18 cellular contexts compared by ENCODE assay signal in genomic region chr6:36550473-36551000, GRCh38. TPM values are rescaled to one million over a fixed set of nuclear protein-coding genes. Genes with fewer than 3 reads are reported as not detected.
DNase-seq lines count a peak whose midpoint lies in the region; FAIRE-seq and TF ChIP-seq lines count a peak whose summit lies in the region.
"Had no signal": no experiment of that assay in that cellular context is flagged by ENCODE, and none has a peak within 500 bp of the region (broad histone marks: within the 10 kb centered on the region; RNA-seq: fewer than 3 reads in every experiment).

No MANE protein-coding gene starts in this region.

- peak overlapping the region; percentile 89 for H3K4me2 ChIP-seq in BLaER1
- no peak overlapping the region for H3K4me2 ChIP-seq in osteoblast (ENCODE audit: insufficient read depth, low read length)

- H4K20me1 ChIP-seq in BLaER1: peaks cover 7% of the 10 kb centered on the region
- peaks cover 9% of the 10 kb centered on the region for H4K20me1 ChIP-seq in osteoblast (ENCODE audit: insufficient read depth, low read length)

- no peak for FAIRE-seq in GM12891 (lab: Jason Lieb, UNC)
- FAIRE-seq: D721Med, GM18507 had no signal

- H3K9ac ChIP-seq in BLaER1: peak overlapping the region; percentile 67

- DNase-seq in GM12891 (ENCODE audit: insufficient read length, low spot score) (no peak), NCI-H526 treated with DMSO at 0.1 percent for 48 hours (lab: John Stamatoyannopoulos, UW) (peak; percentile 91), left kidney (ENCODE audit: low read depth, low spot score) (peak; percentile 15), COR-L47 (lab: John Stamatoyannopoulos, UW) (no peak), osteoblast (ENCODE audit: insufficient read length, low spot score, missing footprints) (no peak)
- DNase-seq in activated CD4-positive, alpha-beta T cell treated with anti-CD3 and anti-CD28 coated beads, Interleukin-2, amount 50 U/mL, for 4 hours: no peak
- DNase-seq: CD8-positive, alpha-beta T cell; DMS79; KG1; NCI-H187 treated with DMSO at 0.1 percent for 48 hours; NCI-H2171; NCI-H446; NCI-H82 had no signal

- no peaks in the 10 kb centered on the region for H3K36me3 ChIP-seq in BLaER1
- no peaks in the 10 kb centered on the region for H3K36me3 ChIP-seq in osteoblast (ENCODE audit: insufficient read depth, low read length)
- H3K36me3 ChIP-seq: Peyer's patch had no signal

- H3K4me3 ChIP-seq in BLaER1 (peak overlapping the region; percentile 52), osteoblast (ENCODE audit: insufficient read depth, low read length) (no peak overlapping the region)
- H3K4me3 ChIP-seq: Peyer's patch, SK-N-MC had no signal

- H3K79me2 ChIP-seq in osteoblast (ENCODE audit: insufficient read depth, low read length): peaks cover 21% of the 10 kb centered on the region

- H3K4me1 ChIP-seq in BLaER1 (peaks cover 81% of the 10 kb centered on the region), osteoblast (ENCODE audit: insufficient read depth, low read length) (peaks cover 20% of the 10 kb centered on the region)

- H3K27me3 ChIP-seq in BLaER1 (no peaks in the 10 kb centered on the region), osteoblast (ENCODE audit: insufficient read depth, low read length) (no peaks in the 10 kb centered on the region)
- H3K27me3 ChIP-seq: Peyer's patch had no signal

- TF ChIP-seq CTCF in osteoblast (IDR thresholded peaks at IDR 0.05; ENCODE audit: extremely low read depth, low read depth, low read length): no peak

- TF ChIP-seq POLR2A in GM12891 (IDR thresholded peaks at IDR 0.05; ENCODE audit: low read depth, low read length): no peak

- peak overlapping the region; percentile 98 for H3K27ac ChIP-seq in BLaER1
- no peak overlapping the region for H3K27ac ChIP-seq in osteoblast (ENCODE audit: low read depth, low read length)
- H3K27ac ChIP-seq: Peyer's patch, SK-N-MC had no signal

- H3K9me3 ChIP-seq in BLaER1 (no peaks in the 10 kb centered on the region), osteoblast (ENCODE audit: low read depth, low read length) (no peaks in the 10 kb centered on the region)
- H3K9me3 ChIP-seq: Peyer's patch had no signal

- H2AFZ ChIP-seq in osteoblast (ENCODE audit: low read length): no peak overlapping the region

TF ChIP-seq in GM12891, 5 proteins besides CTCF, POLR2A, EP300 and RAD21:
- no peak for TF ChIP-seq POU2F2 (IDR thresholded peaks at IDR 0.05; ENCODE audit: low read depth, low read length)
- peak; percentile 30 for TF ChIP-seq PAX5 (IDR thresholded peaks at IDR 0.05; ENCODE audit: insufficient read depth, low read length, severe bottlenecking)
- no peak for TF ChIP-seq POLR2AphosphoS5 (IDR thresholded peaks at IDR 0.05; ENCODE audit: low read depth, low read length)
- TF ChIP-seq TAF1 (IDR thresholded peaks at IDR 0.05; ENCODE audit: low read depth, low read length): no peak
- TF ChIP-seq SPI1 (IDR thresholded peaks at IDR 0.05; ENCODE audit: low read depth, low read length): no peak

RNA-seq across cellular contexts. Expression of gene STK38, which starts 3.3 kb away (rescaled TPM):
- 8.4 TPM for polyA plus RNA-seq in GM12891 (2012; ENCODE audit: low read depth, missing spikeins)
- 41.5 and 48.1 TPM in 2 replicates for total RNA-seq in osteoblast

RNA-seq across cellular contexts. Expression of gene SRSF3, which starts 43.6 kb away (rescaled TPM):
- 352 TPM for polyA plus RNA-seq in GM12891 (2012; ENCODE audit: low read depth, missing spikeins)
- total RNA-seq in osteoblast: 236 and 289 TPM in 2 replicates

Comparison
In these comparisons a context has a peak if more than half of its experiments do, and no peak if none do; other contexts are left out.
1. DNase-seq: peak in NCI-H526 treated with DMSO at 0.1 percent for 48 hours (single experiment) and left kidney (single experiment); none in GM12891 (single experiment), COR-L47 (single experiment), activated CD4-positive, alpha-beta T cell treated with anti-CD3 and anti-CD28 coated beads, Interleukin-2, amount 50 U/mL, for 4 hours (0 of 2) and osteoblast (single experiment).